20 cellular contexts compared by ENCODE assay signal in genomic region chr2:177573120-177573519, GRCh38.
A peak's percentile ranks its signal among the peaks of the same experiment; 100 is the strongest.
DNase-seq lines count a peak whose midpoint lies in the region; ATAC-seq, FAIRE-seq and TF ChIP-seq lines count a peak whose summit lies in the region.
"Had no signal": no experiment of that assay in that cellular context is flagged by ENCODE, and none has a peak within 500 bp of the region (broad histone marks: within the 10 kb centered on the region; RNA-seq: fewer than 3 reads in every experiment).

No MANE protein-coding gene starts in this region.

- H3K4me3 ChIP-seq in SK-N-SH (ENCODE audit: low read depth in 2 of 2, low read length in 1 of 2) (no peak overlapping the region), fibroblast of pulmonary artery (replicated peaks; ENCODE audit: low read depth, low read length) (no peak overlapping the region), uterus (no peak overlapping the region)
- H3K4me3 ChIP-seq: spleen had no signal

- DNase-seq in SK-N-SH (no peak), RCC 7860 (ENCODE audit: low spot score) (peak; percentile 49), fibroblast of pulmonary artery (ENCODE audit: low read depth) (peak; percentile 18), uterus (no peak), NCI-H345 (lab: John Stamatoyannopoulos, UW) (no peak)
- DNase-seq in stimulated activated CD4-positive, alpha-beta T cell treated with anti-CD3 and anti-CD28 coated beads, Interleukin-12 subunit alpha, Interleukin-12 subunit beta, amount 100 ng/mL, for 4 hours, result no peak
- no peak for DNase-seq in stimulated activated CD4-positive, alpha-beta T cell treated with anti-CD3 and anti-CD28 coated beads, Interleukin-4, amount 100 ng/mL, for 4 hours
- DNase-seq: activated naive CD8-positive, alpha-beta T cell treated with anti-CD3 and anti-CD28 coated beads for 36 hours; activated T-cell treated with anti-CD3 and anti-CD28 coated beads, Interleukin-2, amount 50 U/mL, for 48 hours; CD4-positive, alpha-beta T cell; central memory CD4-positive, alpha-beta T cell; effector memory CD8-positive, alpha-beta T cell; NCI-H187 treated with DMSO at 0.1 percent for 48 hours; spleen; stimulated activated naive CD4-positive, alpha-beta T cell treated with Interleukin-2 at 50 U/mL for 16 hours; trophoblast cell had no signal

- H3K27ac ChIP-seq in SK-N-SH (ENCODE audit: low read depth in 2 of 2, low read length in 1 of 2) (no peak overlapping the region), uterus (peak overlapping the region; percentile 43 to 48)
- H3K27ac ChIP-seq: parathyroid adenoma, spleen had no signal

- H3K4me2 ChIP-seq in SK-N-SH, result no peak overlapping the region

- 0 out of 2 replicates have a peak, but pooled peaks cover under 1% of the 10 kb centered on the region for H3K9me2 ChIP-seq in SK-N-SH

- H3K4me1 ChIP-seq in SK-N-SH (ENCODE audit: control insufficient read depth in 1 of 2, insufficient read depth in 2 of 2, low read depth in 1 of 2, low read length in 1 of 2) (peaks cover 3 to 5% of the 10 kb centered on the region in 2 experiments; a peak in 3 of 4 replicates), uterus (no peaks in the 10 kb centered on the region)
- H3K4me1 ChIP-seq: parathyroid adenoma, spleen had no signal

- H3K9ac ChIP-seq in SK-N-SH, result no peak overlapping the region
- H3K9ac ChIP-seq: parathyroid adenoma had no signal

- no peak for TF ChIP-seq RAD21 in SK-N-SH (IDR thresholded peaks at IDR 0.05; ENCODE audit: low read length)

- intact Hi-C loops in uterus (cut with DNase I; ENCODE audit: low total_unique reads), result no loop called here

- H4K20me1 ChIP-seq in SK-N-SH (ENCODE audit: insufficient read depth), result no peaks in the 10 kb centered on the region

- ATAC-seq in SK-N-SH treated with all-trans-retinoic acid at 6 μM for 48 hours, result peak; percentile 41; the same call in 2 of the 3 replicates
- ATAC-seq: effector memory CD8-positive, alpha-beta T cell had no signal

- TF ChIP-seq CTCF in SK-N-SH (IDR thresholded peaks at IDR 0.05) (no peak), fibroblast of pulmonary artery (IDR thresholded peaks at IDR 0.05; ENCODE audit: low read length, missing control alignments) (no peak), uterus (IDR thresholded peaks at IDR 0.05) (no peak)

- TF ChIP-seq POLR2A in uterus (IDR thresholded peaks at IDR 0.05), result no peak

- no peak for FAIRE-seq in RCC 7860 (lab: Jason Lieb, UNC)
- FAIRE-seq: A204.1, HTR-8/SVneo had no signal

- POLR2A ChIA-PET in SK-N-SH (lab: Yijun Ruan, JAX), result no interaction called here

- H2AFZ ChIP-seq in SK-N-SH (ENCODE audit: low read depth), result no peak overlapping the region
- H2AFZ ChIP-seq: parathyroid adenoma had no signal

- CTCF ChIA-PET in SK-N-SH (lab: Yijun Ruan, JAX), result interaction anchor here (1.3 kb wide), 1 partner anchor 32 kb away, joined by 6 read pairs; no protein-coding TSS in a partner anchor

- H3K9me3 ChIP-seq in SK-N-SH (no peaks in the 10 kb centered on the region), uterus (no peaks in the 10 kb centered on the region)
- H3K9me3 ChIP-seq: spleen had no signal

- H3K36me3 ChIP-seq in SK-N-SH (replicated peaks in 1 of 2; ENCODE audit: control insufficient read depth in 1 of 2, insufficient read depth in 2 of 2, low read length in 1 of 2), result no peaks in the 10 kb centered on the region
- H3K36me3 ChIP-seq in uterus, result no peaks in the 10 kb centered on the region
- H3K36me3 ChIP-seq: spleen had no signal

- no peaks in the 10 kb centered on the region for H3K79me2 ChIP-seq in SK-N-SH (ENCODE audit: insufficient read depth)
- H3K79me2 ChIP-seq: parathyroid adenoma had no signal

- WGBS in SK-N-SH (ENCODE audit: low lambda C conversion rate), result 63% methylated on average over 3 of the region's 3 CpGs

- no peaks in the 10 kb centered on the region for H3F3A ChIP-seq in SK-N-SH (replicated peaks; ENCODE audit: insufficient read depth)

- no peak for TF ChIP-seq EP300 in SK-N-SH (IDR thresholded peaks at IDR 0.05; ENCODE audit: borderline replicate concordance in 1 of 2, low read depth in 1 of 2, low read length in 1 of 2)

- H3K27me3 ChIP-seq in SK-N-SH (ENCODE audit: insufficient read depth) (no peaks in the 10 kb centered on the region), uterus (no peaks in the 10 kb centered on the region)
- H3K27me3 ChIP-seq: spleen had no signal

TF ChIP-seq in SK-N-SH treated with all-trans-retinoic acid at 6 μM for 48 hours, 23 proteins besides CTCF, POLR2A, EP300 and RAD21:
- no peak for TF ChIP-seq TSHZ2 (CRISPR knock-in tag; IDR thresholded peaks at IDR 0.05)

TF ChIP-seq in SK-N-SH, 30 proteins besides CTCF, POLR2A, EP300 and RAD21:
- no peak for TF ChIP-seq JUND (IDR thresholded peaks at IDR 0.05)

Comparison
In these comparisons a context has a peak if more than half of its experiments do, and no peak if none do; other contexts are left out.
1. DNase-seq: peak in RCC 7860 (single experiment) and fibroblast of pulmonary artery (single experiment); none in SK-N-SH (single experiment), uterus (0 of 2), NCI-H345 (single experiment), stimulated activated CD4-positive, alpha-beta T cell treated with anti-CD3 and anti-CD28 coated beads, Interleukin-12 subunit alpha, Interleukin-12 subunit beta, amount 100 ng/mL, for 4 hours (single experiment) and stimulated activated CD4-positive, alpha-beta T cell treated with anti-CD3 and anti-CD28 coated beads, Interleukin-4, amount 100 ng/mL, for 4 hours (0 of 2).
2. H3K27ac ChIP-seq: peak in uterus (2 of 2); none in SK-N-SH (0 of 2).